Comparison of ENCODE assay signal across 8 cellular contexts in the genomic region with DNA sequence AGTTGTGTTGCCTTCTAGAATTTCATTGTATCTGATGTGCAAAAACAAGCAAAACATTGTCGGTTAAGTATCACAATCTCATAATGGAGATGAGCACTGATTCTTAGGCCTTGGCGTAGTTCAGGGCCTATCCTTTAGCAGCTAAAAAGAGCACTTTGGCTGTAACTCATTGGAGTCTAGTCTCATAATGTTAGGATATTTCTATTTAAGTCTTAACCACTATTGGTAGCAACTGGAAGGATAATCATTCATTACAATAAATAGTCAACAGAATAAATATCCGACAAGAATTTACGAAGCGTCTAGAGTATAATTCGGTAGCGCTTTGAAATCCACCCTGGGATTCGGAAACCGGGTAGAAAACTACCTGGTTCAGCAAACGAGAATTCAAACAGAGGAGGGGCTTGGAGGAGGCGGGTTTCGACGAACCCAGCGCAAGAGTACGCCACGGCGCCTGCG. TPM values are rescaled to one million over a fixed set of nuclear protein-coding genes. Genes with fewer than 3 reads are reported as not detected.
A peak's percentile ranks its signal among the peaks of the same experiment; 100 is the strongest.
DNase-seq lines count a peak whose midpoint lies in the region; ATAC-seq, FAIRE-seq and TF ChIP-seq lines count a peak whose summit lies in the region.

No MANE protein-coding gene starts in this region.

- no peak for TF ChIP-seq POLR2A in H54 (IDR thresholded peaks at IDR 0.05; ENCODE audit: low read depth, low read length)

- TF ChIP-seq CTCF in Loucy (conservative IDR thresholded peaks at IDR 0.05; ENCODE audit: low read length) = no peak

- H3K27ac ChIP-seq in esophagus (ENCODE audit: low read depth in 2 of 2, low read length in 1 of 2) = peak overlapping the region; percentile 98 to 100
- peak overlapping the region; percentile 99 for H3K27ac ChIP-seq in muscle layer of colon (ENCODE audit: low read depth, low read length)

- H3K4me1 Mint-ChIP-seq in stimulated activated effector memory CD8-positive, alpha-beta T cell treated with anti-CD3 and anti-CD28 coated beads, Interleukin-12 subunit alpha, Interleukin-12 subunit beta, amount 100 ng/mL, for 72 hours = peaks cover 28% of the 10 kb centered on the region

- peaks cover 39% of the 10 kb centered on the region for H4K20me1 ChIP-seq in Loucy (ENCODE audit: insufficient read depth, low read length, poor library complexity, severe bottlenecking)

- peak; percentile 72 for ATAC-seq in stimulated activated effector memory CD8-positive, alpha-beta T cell treated with anti-CD3 and anti-CD28 coated beads, Interleukin-12 subunit alpha, Interleukin-12 subunit beta, amount 100 ng/mL, for 72 hours

- no peak overlapping the region for H3K4me3 Mint-ChIP-seq in stimulated activated effector memory CD8-positive, alpha-beta T cell treated with anti-CD3 and anti-CD28 coated beads, Interleukin-12 subunit alpha, Interleukin-12 subunit beta, amount 100 ng/mL, for 72 hours

- peak; percentile 88 for DNase-seq in NCI-H82 (lab: John Stamatoyannopoulos, UW)
- no peak for DNase-seq in NCI-H82 treated with DMSO at 0.1 percent for 48 hours (lab: John Stamatoyannopoulos, UW; ENCODE audit: unreplicated experiment)
- peak; percentile 85 for DNase-seq in H54 (ENCODE audit: insufficient read length, low spot score)
- DNase-seq in activated CD8-positive, alpha-beta memory T cell treated with anti-CD3 and anti-CD28 coated beads for 48 hours (ENCODE audit: low read depth in 2 of 3, low spot score in 2 of 3) = peak in 2 of 3 experiments; percentile 55 to 76
- no peak for DNase-seq in stimulated activated effector memory CD8-positive, alpha-beta T cell treated with anti-CD3 and anti-CD28 coated beads, Interleukin-12 subunit alpha, Interleukin-12 subunit beta, amount 100 ng/mL, for 72 hours (ENCODE audit: low spot score in 2 of 2)

- H3K27ac Mint-ChIP-seq in stimulated activated effector memory CD8-positive, alpha-beta T cell treated with anti-CD3 and anti-CD28 coated beads, Interleukin-12 subunit alpha, Interleukin-12 subunit beta, amount 100 ng/mL, for 72 hours = no peak overlapping the region

- FAIRE-seq in H54 (lab: Jason Lieb, UNC) = peak; percentile 92

- H3K9me3 Mint-ChIP-seq in stimulated activated effector memory CD8-positive, alpha-beta T cell treated with anti-CD3 and anti-CD28 coated beads, Interleukin-12 subunit alpha, Interleukin-12 subunit beta, amount 100 ng/mL, for 72 hours = no peaks in the 10 kb centered on the region

- H3K79me2 ChIP-seq in Loucy (ENCODE audit: insufficient read depth, low read length) = peaks cover 41% of the 10 kb centered on the region

- H3F3A ChIP-seq in Loucy (ENCODE audit: low read depth) = no peaks in the 10 kb centered on the region

- H3K4me1 ChIP-seq in Loucy (ENCODE audit: insufficient read depth, low read length, poor library complexity, severe bottlenecking) (peaks cover 35% of the 10 kb centered on the region), esophagus (ENCODE audit: control insufficient read depth in 2 of 2, insufficient read depth in 2 of 2, low read length in 1 of 2) (no peaks in the 10 kb centered on the region), muscle layer of colon (ENCODE audit: insufficient read depth, low read length) (peaks cover 23% of the 10 kb centered on the region)

- peak overlapping the region; percentile 82 for H3K4me2 ChIP-seq in Loucy (ENCODE audit: low read depth, low read length, poor library complexity, severe bottlenecking)

- peak overlapping the region; percentile 93 for H3K4me3 ChIP-seq in Loucy (ENCODE audit: low read length, poor library complexity, severe bottlenecking)
- H3K4me3 ChIP-seq in esophagus (ENCODE audit: low read depth in 1 of 2, low read length in 2 of 2) = peak overlapping the region; percentile 78 to 84
- peak overlapping the region; percentile 86 to 93 for H3K4me3 ChIP-seq in muscle layer of colon (ENCODE audit: low read depth in 1 of 2, low read length in 2 of 2)

- H3K9ac ChIP-seq in Loucy (ENCODE audit: low read depth, low read length, poor library complexity, severe bottlenecking) (peak overlapping the region; percentile 98), muscle layer of colon (ENCODE audit: low read length) (peak overlapping the region; percentile 81)

- 2% methylated on average over 18 of the region's 18 CpGs for WGBS in esophagus, 2 donors

- H3K27me3 ChIP-seq in Loucy (ENCODE audit: insufficient read depth, low read length, poor library complexity, severe bottlenecking) (no peaks in the 10 kb centered on the region), esophagus (ENCODE audit: control insufficient read depth in 1 of 2, insufficient read depth in 2 of 2, low read length in 2 of 2) (no peaks in the 10 kb centered on the region), muscle layer of colon (ENCODE audit: control insufficient read depth in 1 of 2, insufficient read depth in 2 of 2, low read length in 2 of 2) (peaks cover 0 to under 1% of the 10 kb centered on the region in 2 donors)

- H3K9me3 ChIP-seq in Loucy (ENCODE audit: insufficient read depth, low read depth, low read length) (no peaks in the 10 kb centered on the region), esophagus (ENCODE audit: control insufficient read depth in 2 of 2, insufficient read depth in 1 of 2, low read depth in 1 of 2, low read length in 1 of 2) (no peaks in the 10 kb centered on the region), muscle layer of colon (ENCODE audit: low read length) (no peaks in the 10 kb centered on the region)

- H3K36me3 Mint-ChIP-seq in stimulated activated effector memory CD8-positive, alpha-beta T cell treated with anti-CD3 and anti-CD28 coated beads, Interleukin-12 subunit alpha, Interleukin-12 subunit beta, amount 100 ng/mL, for 72 hours = no peaks in the 10 kb centered on the region

- H3K36me3 ChIP-seq in Loucy (ENCODE audit: insufficient read depth, low read length) (no peaks in the 10 kb centered on the region), esophagus (ENCODE audit: control insufficient read depth in 2 of 2, insufficient read depth in 2 of 2, low read length in 1 of 2) (no peaks in the 10 kb centered on the region), muscle layer of colon (ENCODE audit: insufficient read depth, low read length) (no peaks in the 10 kb centered on the region)

- H2AFZ ChIP-seq in Loucy (ENCODE audit: low read length) = peak overlapping the region; percentile 92

- H3K9me2 ChIP-seq in Loucy (replicated peaks; ENCODE audit: low read depth, low read length) = no peaks in the 10 kb centered on the region

RNA-seq across cellular contexts. Expression of a gene that starts 0.5 kb away (rescaled TPM):
- polyA plus RNA-seq in esophagus = 10 to 100 TPM; 11.7 to 16.8 TPM

RNA-seq across cellular contexts. Expression of a gene that starts 57.9 kb away (rescaled TPM):
- polyA plus RNA-seq in esophagus = 10 to 100 TPM; 21.7 to 34.5 TPM

Comparison
In these comparisons a context has a peak if more than half of its experiments do, and no peak if none do; other contexts are left out.
1. DNase-seq: peak in NCI-H82 (single experiment), H54 (single experiment) and activated CD8-positive, alpha-beta memory T cell treated with anti-CD3 and anti-CD28 coated beads for 48 hours (2 of 3); none in NCI-H82 treated with DMSO at 0.1 percent for 48 hours (single experiment) and stimulated activated effector memory CD8-positive, alpha-beta T cell treated with anti-CD3 and anti-CD28 coated beads, Interleukin-12 subunit alpha, Interleukin-12 subunit beta, amount 100 ng/mL, for 72 hours (0 of 2).
2. Peak in every context shown above with its lines, with median percentiles within 50 percentile points of each other: H3K4me3 ChIP-seq.